ENCODE assay signal across 17 cellular contexts in the genomic region with DNA sequence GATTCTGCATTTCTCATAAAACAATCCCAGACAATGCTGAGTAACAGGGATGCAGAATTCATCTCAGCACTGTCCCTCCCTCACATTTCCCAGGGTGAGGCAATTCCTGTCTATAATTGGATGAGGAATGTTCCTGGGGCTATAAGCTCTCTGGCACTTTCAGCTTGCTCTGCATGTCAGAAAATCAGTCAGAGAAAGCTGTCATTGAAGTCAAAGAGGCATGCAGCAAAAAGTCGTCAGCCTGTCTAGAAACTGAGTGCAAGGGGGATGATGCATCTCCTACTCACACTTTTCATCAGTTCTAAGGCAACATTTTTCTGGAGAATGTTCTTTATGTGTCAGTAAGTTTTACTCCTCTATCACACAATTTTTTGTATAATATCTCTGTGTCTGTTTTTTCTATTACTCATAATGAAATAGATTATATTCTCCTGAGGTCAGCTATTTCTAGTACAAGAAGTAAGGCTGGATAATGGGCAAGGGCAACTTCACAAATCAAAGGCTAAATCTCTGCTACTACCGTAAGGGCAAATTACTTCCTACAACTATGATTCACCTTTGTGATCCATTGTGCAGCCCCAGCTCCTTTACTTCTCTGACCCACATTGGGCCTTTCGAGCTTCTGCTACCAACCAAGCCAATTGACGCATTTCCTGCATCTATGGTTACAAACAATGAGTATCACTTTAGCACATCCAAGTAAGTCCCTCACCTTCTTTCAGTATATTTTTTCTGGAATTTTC. TPM values are rescaled to one million over a fixed set of nuclear protein-coding genes. Genes with fewer than 3 reads are reported as not detected.
A peak's percentile ranks its signal among the peaks of the same experiment; 100 is the strongest.
DNase-seq lines count a peak whose midpoint lies in the region; ATAC-seq and TF ChIP-seq lines count a peak whose summit lies in the region.
"Had no signal": no experiment of that assay in that cellular context is flagged by ENCODE, and none has a peak within 500 bp of the region (broad histone marks: within the 10 kb centered on the region; RNA-seq: fewer than 3 reads in every experiment).

No MANE protein-coding gene starts in this region.

- no peaks in the 10 kb centered on the region for H3K9me3 ChIP-seq in OCI-LY7 (ENCODE audit: low read length)
- H3K9me3 ChIP-seq: psoas muscle had no signal

- POLR2A ChIA-PET in OCI-LY7 (lab: Charles Lee), result no interaction called here

- H3K27ac ChIP-seq in ACC112 (ENCODE audit: low read depth, low read length), result peak overlapping the region; percentile 94
- no peak overlapping the region for H3K27ac ChIP-seq in OCI-LY7 (ENCODE audit: low read depth, low read length, poor library complexity, severe bottlenecking)
- H3K27ac ChIP-seq: epithelial cell of prostate, psoas muscle had no signal

- no peak for TF ChIP-seq CTCF in HFFc6 (IDR thresholded peaks at IDR 0.05)
- TF ChIP-seq CTCF in OCI-LY7 (conservative IDR thresholded peaks at IDR 0.05; ENCODE audit: low read length), result no peak

- H3K27me3 ChIP-seq in ACC112 (ENCODE audit: insufficient read depth, low read length), result no peaks in the 10 kb centered on the region

- H4K20me1 ChIP-seq in OCI-LY7 (ENCODE audit: insufficient read depth, low read length), result no peaks in the 10 kb centered on the region

- H3K27me3 Mint-ChIP-seq in HFFc6 (ENCODE audit: insufficient read depth), result no peaks in the 10 kb centered on the region; the same call in 1 of the 2 replicates

- H3K9me3 Mint-ChIP-seq in HFFc6, result no peaks in the 10 kb centered on the region

- peaks cover 15% of the 10 kb centered on the region for H3K4me1 ChIP-seq in ACC112 (ENCODE audit: control insufficient read depth, insufficient read depth, low read length, unreplicated experiment)
- no peaks in the 10 kb centered on the region for H3K4me1 ChIP-seq in OCI-LY7 (ENCODE audit: insufficient read depth, low read length, poor library complexity, severe bottlenecking)
- H3K4me1 ChIP-seq: psoas muscle had no signal

- H3K4me1 Mint-ChIP-seq in HFFc6 (ENCODE audit: low read depth), result peaks cover 34% of the 10 kb centered on the region

- intact Hi-C loops in OCI-LY7 (cut with micrococcal nuclease; ENCODE audit: unreplicated experiment), result no loop called here

- peak; percentile 79 for DNase-seq in HFFc6
- peak; percentile 37 for DNase-seq in astrocyte of the hippocampus (ENCODE audit: low read depth, low spot score)
- DNase-seq in iris pigment epithelial cell (ENCODE audit: low read depth), result peak; percentile 24
- DNase-seq in SIG-M5 (lab: John Stamatoyannopoulos, UW), result no peak
- no peak for DNase-seq in NCI-H446 treated with DMSO at 0.1 percent for 48 hours (lab: John Stamatoyannopoulos, UW)
- DNase-seq in OCI-LY7 (ENCODE audit: low spot score), result no peak
- DNase-seq: activated CD8-positive, alpha-beta memory T cell treated with anti-CD3 and anti-CD28 coated beads for 24 hours; activated effector memory CD4-positive, alpha-beta T cell treated with Interleukin-2 at 50 U/mL for 16 hours; DMS153; NCI-H1694 treated with DMSO at 0.1 percent for 48 hours; NCI-H524 treated with DMSO at 0.1 percent for 48 hours; psoas muscle; stimulated activated CD4-positive, alpha-beta T cell treated with anti-CD3 and anti-CD28 coated beads, Interleukin-2, amount 100 ng/mL, for 24 hours had no signal

- H3K4me2 ChIP-seq in OCI-LY7 (ENCODE audit: low read length), result no peak overlapping the region

- no peaks in the 10 kb centered on the region for H3K36me3 Mint-ChIP-seq in HFFc6 (ENCODE audit: low read depth)

- no peaks in the 10 kb centered on the region for H3K9me2 ChIP-seq in OCI-LY7 (ENCODE audit: insufficient read depth, low read length)

- H3K36me3 ChIP-seq in ACC112 (ENCODE audit: insufficient read depth, low read length) (no peaks in the 10 kb centered on the region), OCI-LY7 (ENCODE audit: insufficient read depth, low read length) (no peaks in the 10 kb centered on the region)

- BruUV-seq in OCI-LY7 (replicated peaks; lab: Mats Ljungman, UMichigan), result no TSS peak

- H2AFZ ChIP-seq in ACC112 (ENCODE audit: low read length, unreplicated experiment) (peak overlapping the region; percentile 50), OCI-LY7 (ENCODE audit: low read length) (no peak overlapping the region)

- no peak for ATAC-seq in HG03354 (IDR thresholded peaks at IDR 0.05; ENCODE audit: poor library complexity, severe bottlenecking, unreplicated experiment)
- ATAC-seq: GM12878, psoas muscle had no signal

- H3K27ac Mint-ChIP-seq in HFFc6, result peak overlapping the region; percentile 83

- H3K4me3 Mint-ChIP-seq in HFFc6, result peak overlapping the region; percentile 55

- H3K4me3 ChIP-seq in ACC112 (ENCODE audit: low read depth, low read length) (peak overlapping the region; percentile 45; the same call in 1 of the 2 replicates), OCI-LY7 (ENCODE audit: low read depth, low read length, poor library complexity, severe bottlenecking) (no peak overlapping the region)
- H3K4me3 ChIP-seq: GM12878, psoas muscle had no signal

- CTCF ChIA-PET in OCI-LY7 (lab: Charles Lee; ENCODE audit: unreplicated experiment), result no interaction called here

- H3K79me2 ChIP-seq in ACC112 (ENCODE audit: control insufficient read depth, insufficient read depth, low read length, unreplicated experiment) (no peaks in the 10 kb centered on the region), OCI-LY7 (ENCODE audit: insufficient read depth, low read depth, low read length) (no peaks in the 10 kb centered on the region)

RNA-seq across cellular contexts. Expression of a gene that starts 56.0 kb away (rescaled TPM):
- total RNA-seq in HFFc6 (2021; fragmentation: NEBNext Ultra II Directional; extraction: Animal tissue kit (Norgen Biotek cat#: 25700)), result not detected
- 0.13 TPM in 1 of 2 replicates, not detected in the other for total RNA-seq in OCI-LY7 (2014; rRNA removed; shearing (Covaris generic))
- total RNA-seq in OCI-LY7 (2022), result 0.26 TPM in 1 of 2 replicates, not detected in the other

Comparison
In these comparisons a context has a peak if more than half of its experiments do, and no peak if none do; other contexts are left out.
1. DNase-seq: peak in HFFc6 (single experiment), astrocyte of the hippocampus (single experiment) and iris pigment epithelial cell (single experiment); none in SIG-M5 (single experiment), NCI-H446 treated with DMSO at 0.1 percent for 48 hours (single experiment) and OCI-LY7 (single experiment).